23 cellular contexts compared by ENCODE assay signal in genomic region chr2:98102878-98103277, GRCh38.
"Had no signal": no experiment of that assay in that cellular context is flagged by ENCODE, and none has a peak within 500 bp of the region (broad histone marks: within the 10 kb centered on the region; RNA-seq: fewer than 3 reads in every experiment).

No MANE protein-coding gene starts in this region.

- DNase-seq: KBM-7, MV-4-11, NCI-H1048, NCI-H1105, NCI-H1436 treated with DMSO at 0.1 percent for 48 hours, NCI-H1694, NCI-H187 treated with DMSO at 0.1 percent for 48 hours, NCI-H2029 treated with DMSO at 0.1 percent for 48 hours, NCI-H2107, NCI-H2171 treated with DMSO at 0.1 percent for 48 hours, NCI-H345, NCI-H446 treated with DMSO at 0.1 percent for 48 hours, NCI-H510A treated with DMSO at 0.1 percent for 48 hours, NCI-H526, PC-3, SHP77 treated with DMSO at 0.1 percent for 48 hours, SJCRH30, T-helper 1 cell, T-helper 17 cell had no signal

- H3K4me1 ChIP-seq: SJCRH30 had no signal

- H3K4me3 ChIP-seq: SJCRH30 had no signal

- ATAC-seq: Panc1, PC-3, Right ventricle myocardium inferior, SK-N-SH treated with all-trans-retinoic acid at 6 μM for 48 hours, T-helper 17 cell had no signal

- H3K36me3 ChIP-seq: SJCRH30 had no signal

- H3K9me3 ChIP-seq: SJCRH30 had no signal

- H3K27ac ChIP-seq: HL-60, SJCRH30 had no signal
